Comparison of ENCODE assay signal across 10 cellular contexts in the genomic region with DNA sequence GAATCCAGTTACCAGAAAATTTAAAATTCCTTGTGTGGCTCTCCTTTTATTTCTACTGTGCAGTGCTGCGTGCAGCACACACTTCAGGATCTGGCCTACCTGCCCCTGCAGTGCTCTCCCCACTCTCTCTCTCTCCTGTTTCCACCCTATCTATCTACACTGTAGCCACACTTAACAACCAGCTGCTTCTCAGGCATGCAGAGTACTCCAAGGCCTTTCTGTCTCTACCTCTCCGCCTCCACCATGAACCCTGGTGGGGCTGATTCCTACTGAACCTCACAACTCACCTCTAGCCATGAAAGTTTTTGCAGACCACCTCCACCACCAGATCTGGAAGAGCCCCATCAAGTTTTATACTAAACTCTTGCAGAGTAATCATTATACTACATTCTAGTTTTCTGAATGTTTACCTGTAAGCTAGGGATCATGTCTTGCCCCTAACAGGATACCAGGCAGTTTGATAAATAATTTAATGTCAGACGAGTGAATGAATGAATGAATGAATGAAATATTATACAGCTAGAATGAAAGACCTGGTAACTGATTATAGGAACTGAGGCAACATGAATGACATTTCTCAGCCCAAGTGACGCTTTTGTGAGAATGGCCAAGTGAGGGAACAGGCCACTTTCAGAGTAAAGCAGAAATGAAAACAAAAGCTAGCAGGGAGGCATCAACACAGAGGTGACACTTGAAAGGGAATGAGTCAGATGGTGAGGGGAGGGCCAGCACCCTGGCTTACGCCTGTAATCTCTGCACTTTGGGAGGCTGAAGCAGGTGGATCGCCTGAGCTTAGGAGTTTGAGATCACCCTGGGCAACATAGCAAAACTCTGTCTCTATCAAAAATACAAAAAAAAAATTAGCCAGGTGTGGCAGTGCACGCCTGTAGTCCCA.
DNase-seq lines count a peak whose midpoint lies in the region; ATAC-seq and FAIRE-seq lines count a peak whose summit lies in the region.
"Had no signal": no experiment of that assay in that cellular context is flagged by ENCODE, and none has a peak within 500 bp of the region (broad histone marks: within the 10 kb centered on the region; RNA-seq: fewer than 3 reads in every experiment).

No MANE protein-coding gene starts in this region.

- H3K9me3 ChIP-seq in CD4-positive, CD25-positive, alpha-beta regulatory T cell (ENCODE audit: control insufficient read depth in 2 of 2, low read length in 2 of 2), result no peaks in the 10 kb centered on the region
- H3K9me3 ChIP-seq in small intestine (ENCODE audit: control insufficient read depth, low read depth), result no peaks in the 10 kb centered on the region

- FAIRE-seq in small intestine (lab: Jason Lieb, UNC), result no peak

- no peaks in the 10 kb centered on the region for H3K27me3 ChIP-seq in CD4-positive, CD25-positive, alpha-beta regulatory T cell (ENCODE audit: control insufficient read depth, insufficient read depth, low read length)
- no peaks in the 10 kb centered on the region for H3K27me3 ChIP-seq in small intestine (ENCODE audit: control insufficient read depth in 2 of 2, insufficient read depth in 2 of 2, low read length in 2 of 2)

- H3K27me3 Mint-ChIP-seq in CD4-positive, CD25-positive, alpha-beta regulatory T cell, result no peaks in the 10 kb centered on the region
- no peaks in the 10 kb centered on the region for H3K27me3 Mint-ChIP-seq in activated naive CD4-positive, alpha-beta T cell treated with anti-CD3 and anti-CD28 coated beads, Interleukin-2, amount 50 U/mL, for 24 hours

- H3K4me1 ChIP-seq in CD4-positive, CD25-positive, alpha-beta regulatory T cell (ENCODE audit: control insufficient read depth, insufficient read depth, low read length, poor library complexity, severe bottlenecking), result no peaks in the 10 kb centered on the region
- no peaks in the 10 kb centered on the region for H3K4me1 ChIP-seq in small intestine (ENCODE audit: control insufficient read depth in 2 of 2, insufficient read depth in 1 of 2, low read depth in 1 of 2, low read length in 1 of 2)

- peak overlapping the region; percentile 13 to 87 (median 82) for H3K27ac Mint-ChIP-seq in CD4-positive, CD25-positive, alpha-beta regulatory T cell
- H3K27ac Mint-ChIP-seq in activated naive CD4-positive, alpha-beta T cell treated with anti-CD3 and anti-CD28 coated beads, Interleukin-2, amount 50 U/mL, for 24 hours, result peak overlapping the region; percentile 95
- H3K27ac Mint-ChIP-seq: brain had no signal

- peak in 1 of 3 donors; percentile 79 for DNase-seq in CD4-positive, CD25-positive, alpha-beta regulatory T cell
- DNase-seq in NCI-H2029 (lab: John Stamatoyannopoulos, UW) (no peak), SW480 (ENCODE audit: low spot score) (no peak), small intestine (no peak)
- no peak for DNase-seq in NK-92 treated with Interleukin-12 subunit alpha and Interleukin-12 subunit beta, amount 100 ng/mL, for 24 hours (lab: John Stamatoyannopoulos, UW)
- DNase-seq: NCI-H1092 had no signal

- no peak overlapping the region for H3K27ac ChIP-seq in CD4-positive, CD25-positive, alpha-beta regulatory T cell (ENCODE audit: insufficient read depth, low read length, poor library complexity, severe bottlenecking)
- no peak overlapping the region for H3K27ac ChIP-seq in small intestine (ENCODE audit: low read depth in 1 of 2, low read length in 1 of 2)

- H3K36me3 ChIP-seq in CD4-positive, CD25-positive, alpha-beta regulatory T cell (ENCODE audit: control insufficient read depth, insufficient read depth, low read length), result peaks cover 20% of the 10 kb centered on the region
- H3K36me3 ChIP-seq in small intestine (ENCODE audit: control insufficient read depth in 2 of 2, insufficient read depth in 2 of 2, low read length in 2 of 2), result peaks cover 0 to 1% of the 10 kb centered on the region in 2 donors

- H3K4me1 Mint-ChIP-seq in CD4-positive, CD25-positive, alpha-beta regulatory T cell, result peaks cover 27 to 80% (median 54%) of the 10 kb centered on the region in 4 donors
- H3K4me1 Mint-ChIP-seq in activated naive CD4-positive, alpha-beta T cell treated with anti-CD3 and anti-CD28 coated beads, Interleukin-2, amount 50 U/mL, for 24 hours, result peaks cover 84% of the 10 kb centered on the region

- peaks cover 52% of the 10 kb centered on the region for H3K36me3 Mint-ChIP-seq in CD4-positive, CD25-positive, alpha-beta regulatory T cell
- peaks cover 42% of the 10 kb centered on the region for H3K36me3 Mint-ChIP-seq in activated naive CD4-positive, alpha-beta T cell treated with anti-CD3 and anti-CD28 coated beads, Interleukin-2, amount 50 U/mL, for 24 hours

- peak; percentile 90 to 92 for ATAC-seq in CD4-positive, CD25-positive, alpha-beta regulatory T cell (ENCODE audit: low read depth in 2 of 2)
- ATAC-seq in GM19397 (IDR thresholded peaks at IDR 0.05; ENCODE audit: unreplicated experiment), result peak; percentile 85
- peak; percentile 97 for ATAC-seq in HG03159 (IDR thresholded peaks at IDR 0.05; ENCODE audit: unreplicated experiment)

- H3K9me3 Mint-ChIP-seq in CD4-positive, CD25-positive, alpha-beta regulatory T cell, result peaks cover 0 to 3% (median 0%) of the 10 kb centered on the region in 7 donors
- H3K9me3 Mint-ChIP-seq in activated naive CD4-positive, alpha-beta T cell treated with anti-CD3 and anti-CD28 coated beads, Interleukin-2, amount 50 U/mL, for 24 hours, result no peaks in the 10 kb centered on the region

- H3K4me3 ChIP-seq in CD4-positive, CD25-positive, alpha-beta regulatory T cell (ENCODE audit: low read depth, low read length), result no peak overlapping the region
- no peak overlapping the region for H3K4me3 ChIP-seq in small intestine (ENCODE audit: low read depth in 1 of 2, low read length in 2 of 2)

- 83 to 86% (median 86%) methylated on average over 7 of the region's 7 CpGs for WGBS in small intestine, 3 donors

- H3K4me3 Mint-ChIP-seq in CD4-positive, CD25-positive, alpha-beta regulatory T cell, result no peak overlapping the region
- peak overlapping the region; percentile 60 for H3K4me3 Mint-ChIP-seq in activated naive CD4-positive, alpha-beta T cell treated with anti-CD3 and anti-CD28 coated beads, Interleukin-2, amount 50 U/mL, for 24 hours
- H3K4me3 Mint-ChIP-seq: brain had no signal
